In the genomic region with DNA sequence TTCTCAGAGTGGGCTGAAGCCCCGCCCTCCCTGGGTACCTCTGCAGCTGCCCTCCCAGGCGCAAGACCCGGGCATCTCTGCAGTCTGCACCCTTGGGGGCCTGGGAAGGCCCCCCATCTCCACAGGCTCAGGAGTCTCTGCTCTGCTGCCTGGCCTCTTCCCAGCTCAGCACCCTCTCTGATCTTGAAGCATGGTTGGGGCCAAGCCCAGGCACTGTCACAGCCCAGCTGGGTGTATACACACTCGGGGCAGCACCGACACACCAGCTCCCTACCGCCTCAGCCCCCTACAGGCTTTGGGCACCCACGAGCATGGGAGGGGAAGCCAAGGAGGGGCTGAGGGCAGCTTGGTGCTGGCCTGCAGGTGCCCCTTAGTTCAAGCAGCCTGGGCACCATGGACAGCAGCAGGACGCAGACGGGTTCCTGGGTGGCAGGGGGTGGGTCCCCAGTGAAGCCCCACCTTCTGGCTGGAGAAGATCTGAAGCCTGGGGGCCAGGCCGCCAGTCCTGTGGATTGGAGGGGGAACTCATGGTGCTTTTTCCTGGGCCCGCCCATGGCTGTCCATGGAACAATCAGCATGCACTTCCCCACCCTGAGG, we compare ENCODE assay signal across 1 cellular context.
TF ChIP-seq lines count a peak whose summit lies in the region.

No MANE protein-coding gene starts in this region.

TF ChIP-seq in GM23338, 12 proteins besides CTCF, POLR2A, EP300 and RAD21:
- TF ChIP-seq, protein P1, sequence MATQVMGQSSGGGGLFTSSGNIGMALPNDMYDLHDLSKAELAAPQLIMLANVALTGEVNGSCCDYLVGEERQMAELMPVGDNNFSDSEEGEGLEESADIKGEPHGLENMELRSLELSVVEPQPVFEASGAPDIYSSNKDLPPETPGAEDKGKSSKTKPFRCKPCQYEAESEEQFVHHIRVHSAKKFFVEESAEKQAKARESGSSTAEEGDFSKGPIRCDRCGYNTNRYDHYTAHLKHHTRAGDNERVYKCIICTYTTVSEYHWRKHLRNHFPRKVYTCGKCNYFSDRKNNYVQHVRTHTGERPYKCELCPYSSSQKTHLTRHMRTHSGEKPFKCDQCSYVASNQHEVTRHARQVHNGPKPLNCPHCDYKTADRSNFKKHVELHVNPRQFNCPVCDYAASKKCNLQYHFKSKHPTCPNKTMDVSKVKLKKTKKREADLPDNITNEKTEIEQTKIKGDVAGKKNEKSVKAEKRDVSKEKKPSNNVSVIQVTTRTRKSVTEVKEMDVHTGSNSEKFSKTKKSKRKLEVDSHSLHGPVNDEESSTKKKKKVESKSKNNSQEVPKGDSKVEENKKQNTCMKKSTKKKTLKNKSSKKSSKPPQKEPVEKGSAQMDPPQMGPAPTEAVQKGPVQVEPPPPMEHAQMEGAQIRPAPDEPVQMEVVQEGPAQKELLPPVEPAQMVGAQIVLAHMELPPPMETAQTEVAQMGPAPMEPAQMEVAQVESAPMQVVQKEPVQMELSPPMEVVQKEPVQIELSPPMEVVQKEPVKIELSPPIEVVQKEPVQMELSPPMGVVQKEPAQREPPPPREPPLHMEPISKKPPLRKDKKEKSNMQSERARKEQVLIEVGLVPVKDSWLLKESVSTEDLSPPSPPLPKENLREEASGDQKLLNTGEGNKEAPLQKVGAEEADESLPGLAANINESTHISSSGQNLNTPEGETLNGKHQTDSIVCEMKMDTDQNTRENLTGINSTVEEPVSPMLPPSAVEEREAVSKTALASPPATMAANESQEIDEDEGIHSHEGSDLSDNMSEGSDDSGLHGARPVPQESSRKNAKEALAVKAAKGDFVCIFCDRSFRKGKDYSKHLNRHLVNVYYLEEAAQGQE (IDR thresholded peaks at IDR 0.05; ENCODE audit: unreplicated experiment): peak; percentile 59
- TF ChIP-seq JUNB (IDR thresholded peaks at IDR 0.05; ENCODE audit: unreplicated experiment): no peak
